In the genomic region with DNA sequence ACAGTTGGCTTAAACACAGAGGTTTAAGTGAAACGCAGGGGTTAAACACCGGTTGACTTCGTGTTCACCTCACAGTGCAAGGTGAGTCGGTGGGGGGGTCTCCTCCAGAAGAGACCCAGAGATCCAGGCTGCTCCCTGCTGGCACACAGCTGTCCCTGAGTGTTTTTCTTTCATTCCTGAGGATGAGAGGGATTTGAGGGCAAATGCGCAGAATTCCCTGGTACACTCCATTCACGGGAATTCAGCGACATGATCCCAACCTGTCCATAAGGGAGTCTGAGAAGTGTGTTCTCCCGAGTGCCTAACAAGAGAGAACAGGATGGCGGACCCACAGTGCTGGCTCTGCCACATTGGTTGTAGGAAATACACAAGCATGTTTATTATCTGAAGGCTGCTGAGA, we compare ENCODE assay signal across 30 cellular contexts.
"Had no signal": no experiment of that assay in that cellular context is flagged by ENCODE, and none has a peak within 500 bp of the region (broad histone marks: within the 10 kb centered on the region; RNA-seq: fewer than 3 reads in every experiment).

No MANE protein-coding gene starts in this region.

- H3K9me3 ChIP-seq: esophagus squamous epithelium had no signal

- FAIRE-seq: astrocyte, endometrium, endothelial cell of umbilical vein, frontal cortex had no signal

- DNase-seq: activated B cell treated with CpG ODN at 0.5 μM for 24 hours; activated CD4-positive, alpha-beta T cell treated with anti-CD3 and anti-CD28 coated beads for 48 hours; activated CD4-positive, alpha-beta T cell treated with anti-CD3 and anti-CD28 coated beads, Interleukin-2, amount 50 U/mL, for 1 hour; activated CD4-positive, alpha-beta T cell treated with anti-CD3 and anti-CD28 coated beads, Interleukin-2, amount 50 U/mL, for 48 hours; activated CD8-positive, alpha-beta memory T cell treated with anti-CD3 and anti-CD28 coated beads for 24 hours; activated CD8-positive, alpha-beta T cell treated with anti-CD3 and anti-CD28 coated beads for 36 hours; activated effector memory CD4-positive, alpha-beta T cell treated with Interleukin-2 at 50 U/mL for 16 hours; activated gamma-delta T cell treated with Interleukin-2 at 50 U/mL for 16 hours; activated naive CD4-positive, alpha-beta T cell treated with anti-CD3 and anti-CD28 coated beads, Interleukin-2, amount 50 U/mL, for 16 hours; activated naive CD4-positive, alpha-beta T cell treated with Interleukin-2 at 50 U/mL for 16 hours; activated T-cell treated with anti-CD3 and anti-CD28 coated beads, Interleukin-2, amount 50 U/mL, for 4 hours; amniotic stem cell; central memory CD4-positive, alpha-beta T cell; cerebellar nuclear complex; dorsolateral prefrontal cortex; effector CD4-positive, alpha-beta T cell; effector memory CD8-positive, alpha-beta T cell; esophagus squamous epithelium; T-helper 1 cell; T-helper 17 cell; T1000; WERI-Rb-1 had no signal

- H3K27ac ChIP-seq: coronary artery, dorsolateral prefrontal cortex, epithelial cell of prostate, esophagus squamous epithelium, WERI-Rb-1 had no signal

- H3K36me3 ChIP-seq: esophagus squamous epithelium, WERI-Rb-1 had no signal

- ATAC-seq: activated CD4-positive, CD25-positive, alpha-beta regulatory T cell treated with anti-CD3 and anti-CD28 coated beads, Interleukin-2, amount 50 U/mL, for 24 hours; activated CD8-positive, alpha-beta T cell treated with anti-CD3 and anti-CD28 coated beads for 36 hours; activated T-cell treated with anti-CD3 and anti-CD28 coated beads, Interleukin-2, amount 50 U/mL, for 4 hours; activated T-helper 17 cell treated with anti-CD3 and anti-CD28 coated beads, Interleukin-2, amount 50 U/mL, for 72 hours; effector memory CD8-positive, alpha-beta T cell; T-helper 17 cell had no signal
